8 cellular contexts compared by ENCODE assay signal in genomic region chr12:122974892-122975789, GRCh38. TPM values are rescaled to one million over a fixed set of nuclear protein-coding genes. Genes with fewer than 3 reads are reported as not detected.
DNase-seq lines count a peak whose midpoint lies in the region; TF ChIP-seq lines count a peak whose summit lies in the region.

OGFOD2 (plus strand) TSS chr12:122975244; CDS start chr12:122975252, 8 bp downstream.

- H3K9me3 ChIP-seq in MM.1S (replicated peaks; ENCODE audit: insufficient read depth, low read length), result no peaks in the 10 kb centered on the region
- H3K9me3 ChIP-seq in neural progenitor cell (ENCODE audit: low read depth), result no peaks in the 10 kb centered on the region
- H3K9me3 ChIP-seq in stomach smooth muscle (ENCODE audit: control insufficient read depth in 2 of 2, low read length in 2 of 2), result no peaks in the 10 kb centered on the region

- H3K4me3 ChIP-seq in MM.1S (ENCODE audit: low read length) (peak within 1 kb of the TSS; percentile 93), foreskin fibroblast (ENCODE audit: low read depth in 1 of 2, low read length in 2 of 2) (peak within 1 kb of the TSS; percentile 82 to 99), neural progenitor cell (peak within 1 kb of the TSS; percentile 88), stomach smooth muscle (ENCODE audit: low read length in 2 of 2) (peak within 1 kb of the TSS; percentile 85 to 98)

- H3K9me2 ChIP-seq in MM.1S (replicated peaks; ENCODE audit: insufficient read depth, low read length), result no peaks in the 10 kb centered on the region

- H3K27ac ChIP-seq in MM.1S (ENCODE audit: low read length) (peak within 1 kb of the TSS; percentile 92), neural progenitor cell (peak within 1 kb of the TSS; percentile 72), stomach smooth muscle (ENCODE audit: low read length) (peak within 1 kb of the TSS; percentile 97)

- H3K4me2 ChIP-seq in MM.1S (ENCODE audit: low read depth, low read length), result peak within 1 kb of the TSS; percentile 88
- H3K4me2 ChIP-seq in neural progenitor cell, result peak within 1 kb of the TSS; percentile 81

- no peaks in the 10 kb centered on the region for H3K4me1 ChIP-seq in MM.1S (ENCODE audit: low read length)
- peaks cover 10% of the 10 kb centered on the region for H3K4me1 ChIP-seq in neural progenitor cell
- H3K4me1 ChIP-seq in stomach smooth muscle (ENCODE audit: control insufficient read depth, insufficient read depth, low read length), result peaks cover 40% of the 10 kb centered on the region

- H3F3A ChIP-seq in MM.1S (ENCODE audit: insufficient read depth, low read length) (0 out of 2 replicates have a peak, but pooled peaks cover 2% of the 10 kb centered on the region), neural progenitor cell (ENCODE audit: low read depth) (peaks cover 9% of the 10 kb centered on the region)

- H3K79me2 ChIP-seq in MM.1S (ENCODE audit: low read length) (peaks cover 20% of the 10 kb centered on the region), neural progenitor cell (ENCODE audit: low read depth) (peaks cover 23% of the 10 kb centered on the region)

- H2AFZ ChIP-seq in MM.1S (ENCODE audit: low read length) (peak within 1 kb of the TSS; percentile 99), neural progenitor cell (replicated peaks) (peak within 1 kb of the TSS; percentile 96)

- H4K20me1 ChIP-seq in MM.1S (ENCODE audit: insufficient read depth, low read length), result no peaks in the 10 kb centered on the region
- no peaks in the 10 kb centered on the region for H4K20me1 ChIP-seq in neural progenitor cell (ENCODE audit: low read depth)

- no peaks in the 10 kb centered on the region for H3K27me3 ChIP-seq in MM.1S (replicated peaks; ENCODE audit: insufficient read depth, low read length)
- H3K27me3 ChIP-seq in neural progenitor cell, result no peaks in the 10 kb centered on the region
- no peaks in the 10 kb centered on the region for H3K27me3 ChIP-seq in stomach smooth muscle (ENCODE audit: control insufficient read depth in 1 of 2, insufficient read depth in 2 of 2, low read length in 2 of 2)

- H3K36me3 ChIP-seq in MM.1S (replicated peaks; ENCODE audit: insufficient read depth, low read length) (no peaks in the 10 kb centered on the region), neural progenitor cell (no peaks in the 10 kb centered on the region), stomach smooth muscle (ENCODE audit: control insufficient read depth in 2 of 2, insufficient read depth in 2 of 2, low read length in 2 of 2) (peaks cover 0 to 9% of the 10 kb centered on the region in 2 donors)

- peaks cover 25% of the 10 kb centered on the region for H3K4me1 Mint-ChIP-seq in neural progenitor cell

- H3K9me3 Mint-ChIP-seq in neural progenitor cell, result no peaks in the 10 kb centered on the region

- peaks cover 2% of the 10 kb centered on the region for H3K36me3 Mint-ChIP-seq in neural progenitor cell

- no peaks in the 10 kb centered on the region for H3K27me3 Mint-ChIP-seq in neural progenitor cell (ENCODE audit: insufficient read depth, low read depth)

- H3K4me3 Mint-ChIP-seq in neural progenitor cell, result peak within 1 kb of the TSS; percentile 98

- peak within 1 kb of the TSS; percentile 99 for H3K9ac ChIP-seq in MM.1S (ENCODE audit: low read length)
- peak within 1 kb of the TSS; percentile 80 for H3K9ac ChIP-seq in neural progenitor cell
- H3K9ac ChIP-seq in stomach smooth muscle (ENCODE audit: low read length in 2 of 2), result peak within 1 kb of the TSS; percentile 95 to 96

- TF ChIP-seq CTCF in MM.1S (IDR thresholded peaks at IDR 0.05; ENCODE audit: low read length) (no peak), foreskin fibroblast (IDR thresholded peaks at IDR 0.05; ENCODE audit: low read depth, low read length) (no peak), neural progenitor cell (IDR thresholded peaks at IDR 0.05) (no peak)

- H3K27ac Mint-ChIP-seq in neural progenitor cell, result peak within 1 kb of the TSS; percentile 99

- in situ Hi-C loops in G401 (cut with HindIII; ENCODE audit: low sequenced_read_pairs), result no loop called here

- DNase-seq in G401 (ENCODE audit: low spot score), result peak; percentile 86
- DNase-seq in HCEC 1CT, result peak; percentile 90
- DNase-seq in MM.1S, result peak; percentile 88
- DNase-seq in SIG-M5 (lab: John Stamatoyannopoulos, UW), result peak; percentile 62
- DNase-seq in activated gamma-delta T cell (lab: John Stamatoyannopoulos, UW), result peak; percentile 88
- DNase-seq in foreskin fibroblast, result peak; percentile 90 to 97
- DNase-seq in neural progenitor cell (ENCODE audit: low spot score), result peak; percentile 96

RNA-seq across cellular contexts. Expression of gene OGFOD2, which starts in this region (rescaled TPM):
- total RNA-seq in G401 (2014; rRNA removed; shearing (Covaris generic)), result 23.6 and 45.3 TPM in 2 replicates
- 9.9 and 20.6 TPM in 2 replicates for total RNA-seq in neural progenitor cell (ENCODE audit: low replicate concordance)

Comparison
In these comparisons a context has a peak if more than half of its experiments do, and no peak if none do; other contexts are left out.
1. Peak in every context shown above with its lines: DNase-seq, H3K4me3 ChIP-seq and H3K27ac ChIP-seq.